ENCODE assay signal across 25 cellular contexts in the genomic region with DNA sequence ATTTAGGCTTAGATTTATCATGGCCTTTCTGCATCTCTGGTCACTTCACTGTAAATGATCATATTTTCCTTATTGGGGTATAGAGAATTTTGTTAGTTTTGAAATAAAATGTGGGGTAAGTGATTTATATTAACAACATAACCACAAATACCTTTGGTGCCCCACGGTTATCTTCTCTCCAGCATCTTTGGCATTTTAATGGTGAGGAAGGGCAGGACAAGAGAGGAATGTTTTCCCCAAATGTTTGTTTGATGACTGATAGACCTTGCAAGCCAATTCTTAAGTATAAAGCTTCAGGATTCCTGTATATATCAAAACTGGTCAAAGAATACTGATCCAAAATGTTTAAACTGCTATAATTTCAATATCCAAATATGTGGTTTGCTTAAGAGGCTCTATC.
DNase-seq lines count a peak whose midpoint lies in the region; ATAC-seq and TF ChIP-seq lines count a peak whose summit lies in the region.
"Had no signal": no experiment of that assay in that cellular context is flagged by ENCODE, and none has a peak within 500 bp of the region (broad histone marks: within the 10 kb centered on the region; RNA-seq: fewer than 3 reads in every experiment).

No MANE protein-coding gene starts in this region.

- no peak overlapping the region for H4K8ac ChIP-seq in IMR-90 (ENCODE audit: low read depth in 2 of 2, low read length in 2 of 2)

- TF ChIP-seq EP300 in SK-N-SH (IDR thresholded peaks at IDR 0.05; ENCODE audit: borderline replicate concordance in 1 of 2, low read depth in 1 of 2, low read length in 1 of 2), result peak in 1 of 2 experiments; percentile 76; a peak in 1 of 4 replicates

- DNase-seq in SK-N-SH (no peak), IMR-90 (peak; percentile 11), fibroblast of the aortic adventitia (ENCODE audit: low read depth) (peak; percentile 65), SIG-M5 (lab: John Stamatoyannopoulos, UW) (no peak), anterior cingulate cortex (lab: John Stamatoyannopoulos, UW) (no peak)
- DNase-seq in activated T-cell treated with anti-CD3 and anti-CD28 coated beads, Interleukin-2, amount 50 U/mL, for 48 hours, result no peak
- DNase-seq: CD4-positive, alpha-beta T cell; COR-L47; DMS79 treated with DMSO at 0.1 percent for 48 hours; GOT3; Kasumi-1; MG63; NCI-H1417; NCI-H1694 treated with DMSO at 0.1 percent for 48 hours; NCI-H2081 treated with DMSO at 0.1 percent for 48 hours; NCI-H2171 treated with DMSO at 0.1 percent for 48 hours; NCI-H446; NCI-H526; Peyer's patch; SJCRH30 had no signal

- ATAC-seq in SK-N-SH treated with all-trans-retinoic acid at 6 μM for 48 hours (no peak; the same call in 2 of the 3 replicates), IMR-90 (ENCODE audit: low read depth) (peak; percentile 61), HG02884 (IDR thresholded peaks at IDR 0.05; ENCODE audit: unreplicated experiment) (no peak)
- ATAC-seq: HCT116 had no signal

- no peaks in the 10 kb centered on the region for H3K9me2 ChIP-seq in SK-N-SH

- H2BK120ac ChIP-seq in IMR-90 (ENCODE audit: low read depth, low read length), result no peak overlapping the region

- intact Hi-C loops in IMR-90 (cut with micrococcal nuclease), result no loop called here

- no peak overlapping the region for H4K5ac ChIP-seq in IMR-90 (ENCODE audit: low read depth, low read length)

- no peak overlapping the region for H2AK5ac ChIP-seq in IMR-90 (ENCODE audit: low read depth, low read length)

- in situ Hi-C loops in IMR-90 (cut with MboI; ENCODE audit: low sequenced_read_pairs), result no loop called here

- no peaks in the 10 kb centered on the region for H3K36me3 ChIP-seq in SK-N-SH (replicated peaks in 1 of 2; ENCODE audit: control insufficient read depth in 1 of 2, insufficient read depth in 2 of 2, low read length in 1 of 2)
- H3K36me3 ChIP-seq in IMR-90 (ENCODE audit: control insufficient read depth, insufficient read depth, low read length), result no peaks in the 10 kb centered on the region
- H3K36me3 ChIP-seq: BLaER1, MG63, Peyer's patch, SJCRH30 had no signal

- H3K4me1 ChIP-seq in SK-N-SH (ENCODE audit: control insufficient read depth in 1 of 2, insufficient read depth in 2 of 2, low read depth in 1 of 2, low read length in 1 of 2), result no peaks in the 10 kb centered on the region
- H3K4me1 ChIP-seq in IMR-90 (ENCODE audit: control insufficient read depth, insufficient read depth, low read length), result no peaks in the 10 kb centered on the region
- H3K4me1 ChIP-seq: BLaER1, Peyer's patch, SJCRH30 had no signal

- no peak for TF ChIP-seq POLR2A in IMR-90 (IDR thresholded peaks at IDR 0.05; ENCODE audit: low read depth, low read length)

- POLR2A ChIA-PET in SK-N-SH (lab: Yijun Ruan, JAX) (no interaction called here), IMR-90 (lab: Charles Lee; ENCODE audit: unreplicated experiment) (no interaction called here)

- H3K9me3 ChIP-seq in SK-N-SH (no peaks in the 10 kb centered on the region), IMR-90 (ENCODE audit: control insufficient read depth, insufficient read depth, low read length) (no peaks in the 10 kb centered on the region)
- H3K9me3 ChIP-seq: BLaER1, MG63, Peyer's patch, SJCRH30 had no signal

- H2BK5ac ChIP-seq in IMR-90 (ENCODE audit: low read depth, low read length, poor library complexity, severe bottlenecking), result no peak overlapping the region

- no peak overlapping the region for H2AK9ac ChIP-seq in IMR-90 (replicated peaks; ENCODE audit: low read depth, low read length, poor library complexity)

- no peak overlapping the region for H2BK20ac ChIP-seq in IMR-90 (ENCODE audit: low read depth, low read length)

- no peaks in the 10 kb centered on the region for H3K9me1 ChIP-seq in IMR-90 (ENCODE audit: insufficient read depth, low read length)

- no peaks in the 10 kb centered on the region for H3F3A ChIP-seq in SK-N-SH (replicated peaks; ENCODE audit: insufficient read depth)

- dilution Hi-C loops in IMR-90 (cut with HindIII; ENCODE audit: low sequenced_read_pairs, unreplicated experiment), result no loop called here

- no peaks in the 10 kb centered on the region for H3K79me2 ChIP-seq in SK-N-SH (ENCODE audit: insufficient read depth)

- no peak overlapping the region for H3K4me3 ChIP-seq in SK-N-SH (ENCODE audit: low read depth in 2 of 2, low read length in 1 of 2)
- H3K4me3 ChIP-seq in IMR-90 (ENCODE audit: insufficient read depth, low read depth, low read length), result no peak overlapping the region
- no peak overlapping the region for H3K4me3 ChIP-seq in fibroblast of the aortic adventitia (ENCODE audit: low read depth, low read length)
- H3K4me3 ChIP-seq: BLaER1, MG63, Peyer's patch, SJCRH30 had no signal

- no peak overlapping the region for H3K4ac ChIP-seq in IMR-90 (ENCODE audit: low read depth, low read length)

- H4K91ac ChIP-seq in IMR-90 (ENCODE audit: insufficient read depth, low read depth, low read length), result no peak overlapping the region

- TF ChIP-seq CTCF in SK-N-SH (IDR thresholded peaks at IDR 0.05) (no peak), IMR-90 (conservative IDR thresholded peaks at IDR 0.05; ENCODE audit: low read depth, low read length) (no peak), fibroblast of the aortic adventitia (IDR thresholded peaks at IDR 0.05; ENCODE audit: insufficient read depth, low read length) (no peak)

- H3K56ac ChIP-seq in IMR-90 (ENCODE audit: extremely low read depth, insufficient read depth, low read length), result no peak overlapping the region

- CTCF ChIA-PET in SK-N-SH (lab: Yijun Ruan, JAX) (no interaction called here), IMR-90 (lab: Yijun Ruan, JAX) (interaction anchor here (1.2 kb wide), 1 partner anchor 9 kb away, joined by 3 read pairs; no protein-coding TSS in a partner anchor)

- H2BK15ac ChIP-seq in IMR-90 (ENCODE audit: low read depth, low read length), result no peak overlapping the region

- H3K4me2 ChIP-seq in SK-N-SH (no peak overlapping the region), IMR-90 (ENCODE audit: low read depth, low read length) (no peak overlapping the region)
- H3K4me2 ChIP-seq: BLaER1 had no signal

- H3K14ac ChIP-seq in IMR-90 (replicated peaks; ENCODE audit: low read depth, low read length), result 0 out of 2 replicates have a peak overlapping the region, but pooled peaks have one; percentile 14

- H3K27me3 ChIP-seq in SK-N-SH (ENCODE audit: insufficient read depth) (no peaks in the 10 kb centered on the region), IMR-90 (ENCODE audit: control insufficient read depth, insufficient read depth, low read length) (no peaks in the 10 kb centered on the region)
- H3K27me3 ChIP-seq: BLaER1, MG63, Peyer's patch, SJCRH30 had no signal

- H3K9ac ChIP-seq in SK-N-SH (no peak overlapping the region), IMR-90 (ENCODE audit: low read depth, low read length) (no peak overlapping the region)
- H3K9ac ChIP-seq: BLaER1 had no signal

- no peaks in the 10 kb centered on the region for H3K79me1 ChIP-seq in IMR-90 (ENCODE audit: low read depth in 1 of 2, low read length in 2 of 2)

- no TSS peak for BruUV-seq in IMR-90 (replicated peaks; lab: Mats Ljungman, UMichigan)

- TF ChIP-seq RAD21 in SK-N-SH (IDR thresholded peaks at IDR 0.05; ENCODE audit: low read length) (no peak), IMR-90 (IDR thresholded peaks at IDR 0.05; ENCODE audit: low read length) (no peak)

- H4K20me1 ChIP-seq in SK-N-SH (ENCODE audit: insufficient read depth) (no peaks in the 10 kb centered on the region), IMR-90 (ENCODE audit: insufficient read depth, low read length) (no peaks in the 10 kb centered on the region)
- H4K20me1 ChIP-seq: BLaER1 had no signal

- H3K23ac ChIP-seq in IMR-90 (ENCODE audit: low read depth, low read length), result no peak overlapping the region

- no peak overlapping the region for H3K18ac ChIP-seq in IMR-90 (ENCODE audit: low read depth, low read length)

- no peak overlapping the region; a peak in 1 of 4 replicates for H3K27ac ChIP-seq in SK-N-SH (ENCODE audit: low read depth in 2 of 2, low read length in 1 of 2)
- no peak overlapping the region for H3K27ac ChIP-seq in IMR-90 (ENCODE audit: insufficient read depth, low read length)
- H3K27ac ChIP-seq: 22Rv1, BLaER1, Peyer's patch, SJCRH30 had no signal

- 22% methylated on average over 1 of the region's 1 CpG for WGBS in SK-N-SH (ENCODE audit: low lambda C conversion rate)
- WGBS in IMR-90 (ENCODE audit: extremely low coverage in 2 of 2, insufficient read length in 1 of 2), 2 experiments, result no CpG with 5 or more reads among the region's 1 CpG

- no peak overlapping the region for H2AFZ ChIP-seq in SK-N-SH (ENCODE audit: low read depth)
- H2AFZ ChIP-seq in IMR-90 (replicated peaks; ENCODE audit: low read length, poor library complexity), result no peak overlapping the region

TF ChIP-seq in SK-N-SH, 30 proteins besides CTCF, POLR2A, EP300 and RAD21 (continues in another document):
- peak; percentile 13; the same call in 1 of the 2 replicates for TF ChIP-seq FOSL2 (IDR thresholded peaks at IDR 0.05; ENCODE audit: borderline replicate concordance, low read depth)

TF ChIP-seq in SK-N-SH treated with all-trans-retinoic acid at 6 μM for 48 hours, 23 proteins besides CTCF, POLR2A, EP300 and RAD21 (continues in another document):
- TF ChIP-seq ZFP30 (CRISPR knock-in tag; IDR thresholded peaks at IDR 0.05) (no peak), TCF4 (CRISPR knock-in tag; IDR thresholded peaks at IDR 0.05; ENCODE audit: borderline replicate concordance) (no peak), ISL1 (CRISPR knock-in tag; IDR thresholded peaks at IDR 0.05) (no peak)

TF ChIP-seq in IMR-90, 13 proteins besides CTCF, POLR2A, EP300 and RAD21 (continues in another document):
- TF ChIP-seq NFE2L2 (IDR thresholded peaks at IDR 0.05; ENCODE audit: low read depth, low read length) (no peak), CEBPB (IDR thresholded peaks at IDR 0.05; ENCODE audit: low read depth, low read length) (no peak), BHLHE40 (IDR thresholded peaks at IDR 0.05; ENCODE audit: low read depth, low read length) (no peak), RFX5 (IDR thresholded peaks at IDR 0.05; ENCODE audit: low read depth, low read length) (no peak), RCOR1 (IDR thresholded peaks at IDR 0.05; ENCODE audit: insufficient replicate concordance, low read length) (no peak), MAZ (IDR thresholded peaks at IDR 0.05; ENCODE audit: borderline replicate concordance, low read depth, low read length) (no peak), CHD1 (IDR thresholded peaks at IDR 0.05; ENCODE audit: low read depth, low read length) (no peak), MXI1 (IDR thresholded peaks at IDR 0.05; ENCODE audit: borderline replicate concordance, low read depth, low read length) (no peak), FOS (IDR thresholded peaks at IDR 0.05; ENCODE audit: low read depth, low read length) (no peak)
- TF ChIP-seq, protein P1, sequence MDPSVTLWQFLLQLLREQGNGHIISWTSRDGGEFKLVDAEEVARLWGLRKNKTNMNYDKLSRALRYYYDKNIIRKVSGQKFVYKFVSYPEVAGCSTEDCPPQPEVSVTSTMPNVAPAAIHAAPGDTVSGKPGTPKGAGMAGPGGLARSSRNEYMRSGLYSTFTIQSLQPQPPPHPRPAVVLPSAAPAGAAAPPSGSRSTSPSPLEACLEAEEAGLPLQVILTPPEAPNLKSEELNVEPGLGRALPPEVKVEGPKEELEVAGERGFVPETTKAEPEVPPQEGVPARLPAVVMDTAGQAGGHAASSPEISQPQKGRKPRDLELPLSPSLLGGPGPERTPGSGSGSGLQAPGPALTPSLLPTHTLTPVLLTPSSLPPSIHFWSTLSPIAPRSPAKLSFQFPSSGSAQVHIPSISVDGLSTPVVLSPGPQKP (IDR thresholded peaks at IDR 0.05; ENCODE audit: borderline replicate concordance, low read depth, low read length), result no peak

Comparison
In these comparisons a context has a peak if more than half of its experiments do, and no peak if none do; other contexts are left out.
1. DNase-seq: peak in IMR-90 (single experiment) and fibroblast of the aortic adventitia (single experiment); none in SK-N-SH (single experiment), SIG-M5 (single experiment), anterior cingulate cortex (0 of 58) and activated T-cell treated with anti-CD3 and anti-CD28 coated beads, Interleukin-2, amount 50 U/mL, for 48 hours (0 of 2).